ENCODE assay signal across 7 cellular contexts in the genomic region with DNA sequence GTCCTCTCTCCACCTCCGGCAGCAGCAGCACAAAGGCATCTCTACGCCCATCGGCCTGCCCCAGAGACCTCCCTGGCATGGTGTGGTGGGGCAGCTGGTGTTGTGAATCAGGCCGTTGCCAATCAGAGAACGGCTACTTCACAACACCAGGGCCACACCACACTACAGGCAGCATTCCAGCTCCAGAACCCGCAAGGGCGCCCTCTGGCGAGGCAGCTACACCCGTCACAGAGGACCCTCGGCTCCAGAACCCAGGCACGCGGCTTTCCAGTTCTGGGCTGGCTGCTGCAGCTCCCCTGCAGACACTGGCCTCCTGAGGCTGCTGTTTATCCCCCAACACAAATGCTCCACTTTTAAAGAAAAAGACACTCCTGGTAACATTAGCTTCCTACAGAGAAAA.
DNase-seq lines count a peak whose midpoint lies in the region; TF ChIP-seq lines count a peak whose summit lies in the region.

No MANE protein-coding gene starts in this region.

- no peaks in the 10 kb centered on the region for H3K4me1 Mint-ChIP-seq in activated naive CD4-positive, alpha-beta T cell treated with anti-CD3 and anti-CD28 coated beads for 36 hours (ENCODE audit: low read depth)

- peaks cover 0 to 6% (median 0%) of the 10 kb centered on the region in 4 donors for H3K27me3 ChIP-seq in liver (ENCODE audit: control insufficient read depth in 4 of 4, insufficient read depth in 4 of 4, low read length in 3 of 4)
- peaks cover 0 to 11% (median 0%) of the 10 kb centered on the region in 3 donors for H3K27me3 ChIP-seq in stomach

- H3K4me1 ChIP-seq in liver (ENCODE audit: control insufficient read depth in 4 of 4, insufficient read depth in 4 of 4, low read length in 3 of 4) = no peaks in the 10 kb centered on the region
- no peaks in the 10 kb centered on the region for H3K4me1 ChIP-seq in stomach

- CTCF ChIA-PET in activated naive CD4-positive, alpha-beta T cell treated with anti-CD3 and anti-CD28 coated beads for 36 hours (lab: Charles Lee) = interaction anchor here (0.6 to 1.6 kb wide), 12 partner anchors 11 to 568 kb away, joined by 3 to 7 read pairs (median 4); no protein-coding TSS in a partner anchor

- no peak overlapping the region for H3K4me3 Mint-ChIP-seq in activated naive CD4-positive, alpha-beta T cell treated with anti-CD3 and anti-CD28 coated beads for 36 hours

- peak; percentile 20 to 67 for TF ChIP-seq RAD21 in liver (IDR thresholded peaks at IDR 0.05)

- TF ChIP-seq POLR2A in stomach (IDR thresholded peaks at IDR 0.05) = no peak

- no peak overlapping the region for H3K4me3 ChIP-seq in LNCaP clone FGC (ENCODE audit: low read depth, low read length)
- no peak overlapping the region for H3K4me3 ChIP-seq in liver (ENCODE audit: low read depth in 1 of 3, low read length in 3 of 3)
- H3K4me3 ChIP-seq in stomach = no peak overlapping the region

- H3K27ac ChIP-seq in liver (ENCODE audit: low read depth in 1 of 2, low read length in 2 of 2) (no peak overlapping the region), stomach (no peak overlapping the region)

- WGBS in liver = 44% methylated on average over 12 of the region's 12 CpGs
- 31 to 43% (median 33%) methylated on average over 8 to 12 of the region's 12 CpGs for WGBS in stomach, 5 donors

- peaks cover 6% of the 10 kb centered on the region for H3K27me3 Mint-ChIP-seq in activated naive CD4-positive, alpha-beta T cell treated with anti-CD3 and anti-CD28 coated beads for 36 hours (ENCODE audit: low read depth)

- intact Hi-C loops in activated naive CD4-positive, alpha-beta T cell treated with anti-CD3 and anti-CD28 coated beads for 36 hours (cut with micrococcal nuclease) = loop anchor here (2.0 to 10.0 kb wide), 2 partner anchors 117 to 259 kb away; no protein-coding TSS in a partner anchor
- intact Hi-C loops in stomach (cut with DNase I; ENCODE audit: low total_unique reads) = no loop called here

- H3K36me3 Mint-ChIP-seq in activated naive CD4-positive, alpha-beta T cell treated with anti-CD3 and anti-CD28 coated beads for 36 hours (ENCODE audit: low read depth) = no peaks in the 10 kb centered on the region

- H3K9me3 Mint-ChIP-seq in activated naive CD4-positive, alpha-beta T cell treated with anti-CD3 and anti-CD28 coated beads for 36 hours = no peaks in the 10 kb centered on the region

- H3K9me3 ChIP-seq in liver (ENCODE audit: control insufficient read depth in 4 of 4, low read length in 3 of 4) (no peaks in the 10 kb centered on the region), stomach (no peaks in the 10 kb centered on the region)

- no peak for DNase-seq in LNCaP clone FGC (ENCODE audit: low read depth)
- DNase-seq in activated naive CD4-positive, alpha-beta T cell treated with anti-CD3 and anti-CD28 coated beads for 36 hours = peak; percentile 67
- DNase-seq in stomach = peak; percentile 61
- DNase-seq in COR-L47 (lab: John Stamatoyannopoulos, UW) = no peak
- no peak for DNase-seq in NCI-H1436 treated with DMSO at 0.1 percent for 48 hours (lab: John Stamatoyannopoulos, UW)

- no peak overlapping the region for H3K27ac Mint-ChIP-seq in activated naive CD4-positive, alpha-beta T cell treated with anti-CD3 and anti-CD28 coated beads for 36 hours

- H3K9ac ChIP-seq in liver (ENCODE audit: low read depth in 1 of 2, low read length in 2 of 2) = no peak overlapping the region

- no peaks in the 10 kb centered on the region for H3K36me3 ChIP-seq in liver (ENCODE audit: control insufficient read depth in 4 of 4, insufficient read depth in 3 of 4, low read depth in 1 of 4, low read length in 3 of 4)
- H3K36me3 ChIP-seq in stomach = no peaks in the 10 kb centered on the region

- no peak for TF ChIP-seq EP300 in stomach (IDR thresholded peaks at IDR 0.05)

- peak; percentile 70 for TF ChIP-seq CTCF in GM12873 (IDR thresholded peaks at IDR 0.05; ENCODE audit: insufficient read depth, low read depth, low read length, missing control alignments)
- peak; percentile 50 for TF ChIP-seq CTCF in LNCaP clone FGC (IDR thresholded peaks at IDR 0.05; ENCODE audit: control insufficient read depth, extremely low read depth, insufficient read depth)
- peak; percentile 10 for TF ChIP-seq CTCF in liver (IDR thresholded peaks at IDR 0.05; ENCODE audit: low read depth, low read length, missing input control)
- TF ChIP-seq CTCF in stomach (IDR thresholded peaks at IDR 0.05) = peak in 3 of 7 experiments; percentile 18 to 24 (median 18)

TF ChIP-seq in liver, 16 proteins besides CTCF, POLR2A, EP300 and RAD21:
- TF ChIP-seq, protein P1, sequence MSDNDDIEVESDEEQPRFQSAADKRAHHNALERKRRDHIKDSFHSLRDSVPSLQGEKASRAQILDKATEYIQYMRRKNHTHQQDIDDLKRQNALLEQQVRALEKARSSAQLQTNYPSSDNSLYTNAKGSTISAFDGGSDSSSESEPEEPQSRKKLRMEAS (IDR thresholded peaks at IDR 0.05) = no peak
- TF ChIP-seq YY1 (IDR thresholded peaks at IDR 0.05) (no peak), RXRA (IDR thresholded peaks at IDR 0.05) (no peak), HNF4G (IDR thresholded peaks at IDR 0.05) (no peak), EGR1 (IDR thresholded peaks at IDR 0.05; ENCODE audit: low read depth in 2 of 2) (no peak), TAF1 (conservative IDR thresholded peaks at IDR 0.05) (no peak), FOXA1 (IDR thresholded peaks at IDR 0.05) (no peak), JUND (IDR thresholded peaks at IDR 0.05) (no peak), SP1 (IDR thresholded peaks at IDR 0.05) (no peak)
- TF ChIP-seq, protein P2, sequence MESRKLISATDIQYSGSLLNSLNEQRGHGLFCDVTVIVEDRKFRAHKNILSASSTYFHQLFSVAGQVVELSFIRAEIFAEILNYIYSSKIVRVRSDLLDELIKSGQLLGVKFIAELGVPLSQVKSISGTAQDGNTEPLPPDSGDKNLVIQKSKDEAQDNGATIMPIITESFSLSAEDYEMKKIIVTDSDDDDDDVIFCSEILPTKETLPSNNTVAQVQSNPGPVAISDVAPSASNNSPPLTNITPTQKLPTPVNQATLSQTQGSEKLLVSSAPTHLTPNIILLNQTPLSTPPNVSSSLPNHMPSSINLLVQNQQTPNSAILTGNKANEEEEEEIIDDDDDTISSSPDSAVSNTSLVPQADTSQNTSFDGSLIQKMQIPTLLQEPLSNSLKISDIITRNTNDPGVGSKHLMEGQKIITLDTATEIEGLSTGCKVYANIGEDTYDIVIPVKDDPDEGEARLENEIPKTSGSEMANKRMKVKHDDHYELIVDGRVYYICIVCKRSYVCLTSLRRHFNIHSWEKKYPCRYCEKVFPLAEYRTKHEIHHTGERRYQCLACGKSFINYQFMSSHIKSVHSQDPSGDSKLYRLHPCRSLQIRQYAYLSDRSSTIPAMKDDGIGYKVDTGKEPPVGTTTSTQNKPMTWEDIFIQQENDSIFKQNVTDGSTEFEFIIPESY (IDR thresholded peaks at IDR 0.05) = no peak
- TF ChIP-seq, protein P3, sequence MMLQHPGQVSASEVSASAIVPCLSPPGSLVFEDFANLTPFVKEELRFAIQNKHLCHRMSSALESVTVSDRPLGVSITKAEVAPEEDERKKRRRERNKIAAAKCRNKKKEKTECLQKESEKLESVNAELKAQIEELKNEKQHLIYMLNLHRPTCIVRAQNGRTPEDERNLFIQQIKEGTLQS (IDR thresholded peaks at IDR 0.05) = no peak
- TF ChIP-seq, protein P4, sequence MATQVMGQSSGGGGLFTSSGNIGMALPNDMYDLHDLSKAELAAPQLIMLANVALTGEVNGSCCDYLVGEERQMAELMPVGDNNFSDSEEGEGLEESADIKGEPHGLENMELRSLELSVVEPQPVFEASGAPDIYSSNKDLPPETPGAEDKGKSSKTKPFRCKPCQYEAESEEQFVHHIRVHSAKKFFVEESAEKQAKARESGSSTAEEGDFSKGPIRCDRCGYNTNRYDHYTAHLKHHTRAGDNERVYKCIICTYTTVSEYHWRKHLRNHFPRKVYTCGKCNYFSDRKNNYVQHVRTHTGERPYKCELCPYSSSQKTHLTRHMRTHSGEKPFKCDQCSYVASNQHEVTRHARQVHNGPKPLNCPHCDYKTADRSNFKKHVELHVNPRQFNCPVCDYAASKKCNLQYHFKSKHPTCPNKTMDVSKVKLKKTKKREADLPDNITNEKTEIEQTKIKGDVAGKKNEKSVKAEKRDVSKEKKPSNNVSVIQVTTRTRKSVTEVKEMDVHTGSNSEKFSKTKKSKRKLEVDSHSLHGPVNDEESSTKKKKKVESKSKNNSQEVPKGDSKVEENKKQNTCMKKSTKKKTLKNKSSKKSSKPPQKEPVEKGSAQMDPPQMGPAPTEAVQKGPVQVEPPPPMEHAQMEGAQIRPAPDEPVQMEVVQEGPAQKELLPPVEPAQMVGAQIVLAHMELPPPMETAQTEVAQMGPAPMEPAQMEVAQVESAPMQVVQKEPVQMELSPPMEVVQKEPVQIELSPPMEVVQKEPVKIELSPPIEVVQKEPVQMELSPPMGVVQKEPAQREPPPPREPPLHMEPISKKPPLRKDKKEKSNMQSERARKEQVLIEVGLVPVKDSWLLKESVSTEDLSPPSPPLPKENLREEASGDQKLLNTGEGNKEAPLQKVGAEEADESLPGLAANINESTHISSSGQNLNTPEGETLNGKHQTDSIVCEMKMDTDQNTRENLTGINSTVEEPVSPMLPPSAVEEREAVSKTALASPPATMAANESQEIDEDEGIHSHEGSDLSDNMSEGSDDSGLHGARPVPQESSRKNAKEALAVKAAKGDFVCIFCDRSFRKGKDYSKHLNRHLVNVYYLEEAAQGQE (IDR thresholded peaks at IDR 0.05) = no peak

Comparison
In these comparisons a context has a peak if more than half of its experiments do, and no peak if none do; other contexts are left out.
1. DNase-seq: peak in activated naive CD4-positive, alpha-beta T cell treated with anti-CD3 and anti-CD28 coated beads for 36 hours (single experiment) and stomach (single experiment); none in LNCaP clone FGC (single experiment), COR-L47 (single experiment) and NCI-H1436 treated with DMSO at 0.1 percent for 48 hours (single experiment).